In genomic region chr2:199463000-199463692, GRCh38 we compare ENCODE assay signal across 8 cellular contexts. TPM values are rescaled to one million over a fixed set of nuclear protein-coding genes. Genes with fewer than 3 reads are reported as not detected.
DNase-seq lines count a peak whose midpoint lies in the region; ATAC-seq and TF ChIP-seq lines count a peak whose summit lies in the region.

No MANE protein-coding gene starts in this region.

- TF ChIP-seq CTCF in GM12873 (IDR thresholded peaks at IDR 0.05; ENCODE audit: insufficient read depth, low read depth, low read length, missing control alignments) (peak; percentile 48), lower lobe of right lung (IDR thresholded peaks at IDR 0.05) (peak; percentile 75)

- H3K36me3 ChIP-seq in ACC112 (ENCODE audit: insufficient read depth, low read length), result no peaks in the 10 kb centered on the region
- H3K36me3 ChIP-seq in effector memory CD4-positive, alpha-beta T cell (ENCODE audit: control insufficient read depth, insufficient read depth, low read length), result no peaks in the 10 kb centered on the region
- H3K36me3 ChIP-seq in lower lobe of right lung, result no peaks in the 10 kb centered on the region

- H3K27ac ChIP-seq in ACC112 (ENCODE audit: low read depth, low read length) (no peak overlapping the region), lower lobe of right lung (no peak overlapping the region)
- no peak overlapping the region for H3K27ac ChIP-seq in effector memory CD4-positive, alpha-beta T cell (ENCODE audit: insufficient read depth, low read length, poor library complexity, severe bottlenecking)

- peak; percentile 89 for DNase-seq in KBM-7
- peak; percentile 60 for DNase-seq in T1000 (lab: John Stamatoyannopoulos, UW)
- no peak for DNase-seq in effector memory CD4-positive, alpha-beta T cell
- DNase-seq in lower lobe of right lung, result peak; percentile 77
- peak; percentile 28 for DNase-seq in stimulated activated naive B cell treated with anti-CD40 and anti-IgM and Interleukin-4, amounts not matched to agents 10 μg/mL and 1 μg/mL and 100 μg/mL, for 72 hours
- no peak for DNase-seq in NCI-H187 (lab: John Stamatoyannopoulos, UW)

- H3K4me1 ChIP-seq in ACC112 (ENCODE audit: control insufficient read depth, insufficient read depth, low read length, unreplicated experiment) (peaks cover 7% of the 10 kb centered on the region), lower lobe of right lung (peaks cover 36% of the 10 kb centered on the region)
- H3K4me1 ChIP-seq in effector memory CD4-positive, alpha-beta T cell (ENCODE audit: control insufficient read depth, insufficient read depth, low read length, poor library complexity, severe bottlenecking), result peaks cover 31% of the 10 kb centered on the region

- no peaks in the 10 kb centered on the region for H3K9me3 ChIP-seq in effector memory CD4-positive, alpha-beta T cell (ENCODE audit: control insufficient read depth, low read length)
- no peaks in the 10 kb centered on the region for H3K9me3 ChIP-seq in lower lobe of right lung

- ATAC-seq in lower lobe of right lung, result peak; percentile 56 to 68
- ATAC-seq in stimulated activated naive B cell treated with anti-CD40 and anti-IgM and Interleukin-4, amounts not matched to agents 10 μg/mL and 1 μg/mL and 100 μg/mL, for 72 hours (replicated peaks), result no peak

- peaks cover 3 to 6% of the 10 kb centered on the region in 2 donors for H3K9me3 Mint-ChIP-seq in stimulated activated naive B cell treated with anti-CD40 and anti-IgM and Interleukin-4, amounts not matched to agents 10 μg/mL and 1 μg/mL and 100 μg/mL, for 72 hours

- H3K27me3 Mint-ChIP-seq in stimulated activated naive B cell treated with anti-CD40 and anti-IgM and Interleukin-4, amounts not matched to agents 10 μg/mL and 1 μg/mL and 100 μg/mL, for 72 hours, result peaks cover 55 to 81% of the 10 kb centered on the region in 2 donors

- H3K4me3 ChIP-seq in ACC112 (ENCODE audit: low read depth, low read length), result peak overlapping the region; percentile 85
- peak overlapping the region; percentile 39 for H3K4me3 ChIP-seq in effector memory CD4-positive, alpha-beta T cell (ENCODE audit: insufficient read depth, low read depth, low read length, poor library complexity, severe bottlenecking)
- peak overlapping the region; percentile 56 for H3K4me3 ChIP-seq in lower lobe of right lung

- H3K27ac Mint-ChIP-seq in stimulated activated naive B cell treated with anti-CD40 and anti-IgM and Interleukin-4, amounts not matched to agents 10 μg/mL and 1 μg/mL and 100 μg/mL, for 72 hours, result peak overlapping the region; percentile 80

- peaks cover 3 to 5% of the 10 kb centered on the region in 2 donors for H3K36me3 Mint-ChIP-seq in stimulated activated naive B cell treated with anti-CD40 and anti-IgM and Interleukin-4, amounts not matched to agents 10 μg/mL and 1 μg/mL and 100 μg/mL, for 72 hours

- intact Hi-C loops in lower lobe of right lung (cut with DNase I), result no loop called here

- H3K27me3 ChIP-seq in ACC112 (ENCODE audit: insufficient read depth, low read length) (peaks cover 53% of the 10 kb centered on the region), lower lobe of right lung (ENCODE audit: low read depth) (peaks cover 85% of the 10 kb centered on the region)
- peaks cover 83% of the 10 kb centered on the region for H3K27me3 ChIP-seq in effector memory CD4-positive, alpha-beta T cell (replicated peaks; ENCODE audit: control insufficient read depth, insufficient read depth, low read length, poor library complexity, severe bottlenecking)

- peak overlapping the region; percentile 47 to 54 for H3K4me3 Mint-ChIP-seq in stimulated activated naive B cell treated with anti-CD40 and anti-IgM and Interleukin-4, amounts not matched to agents 10 μg/mL and 1 μg/mL and 100 μg/mL, for 72 hours

- H3K79me2 ChIP-seq in ACC112 (ENCODE audit: control insufficient read depth, insufficient read depth, low read length, unreplicated experiment), result no peaks in the 10 kb centered on the region

- H2AFZ ChIP-seq in ACC112 (ENCODE audit: low read length, unreplicated experiment), result peak overlapping the region; percentile 59

- in situ Hi-C loops in KBM-7 (cut with MboI; ENCODE audit: low pct_unique_long_range_greater_than_20kb, low sequenced_read_pairs), result no loop called here

- peaks cover 11 to 26% of the 10 kb centered on the region in 2 donors for H3K4me1 Mint-ChIP-seq in stimulated activated naive B cell treated with anti-CD40 and anti-IgM and Interleukin-4, amounts not matched to agents 10 μg/mL and 1 μg/mL and 100 μg/mL, for 72 hours

RNA-seq across cellular contexts. Expression of gene SATB2, which starts 5.4 kb away (rescaled TPM):
- total RNA-seq in lower lobe of right lung, result 5.0 TPM

Comparison
In these comparisons a context has a peak if more than half of its experiments do, and no peak if none do; other contexts are left out.
1. DNase-seq: peak in KBM-7 (single experiment), T1000 (single experiment), lower lobe of right lung (single experiment) and stimulated activated naive B cell treated with anti-CD40 and anti-IgM and Interleukin-4, amounts not matched to agents 10 μg/mL and 1 μg/mL and 100 μg/mL, for 72 hours (single experiment); none in effector memory CD4-positive, alpha-beta T cell (0 of 3) and NCI-H187 (0 of 2).
2. ATAC-seq: peak in lower lobe of right lung (2 of 2); none in stimulated activated naive B cell treated with anti-CD40 and anti-IgM and Interleukin-4, amounts not matched to agents 10 μg/mL and 1 μg/mL and 100 μg/mL, for 72 hours (0 of 2).
3. Peak in every context shown above with its lines, with median percentiles within 50 percentile points of each other: H3K4me3 ChIP-seq.